Comparison of ENCODE assay signal across 1 cellular context in genomic region chr14:34714320-34715107, GRCh38.
TF ChIP-seq lines count a peak whose summit lies in the region.

TSS of gene CFL2 (minus strand) at chr14:34714593. CDS start at chr14:34714540, 53 bp downstream.

TF ChIP-seq in HepG2, 621 proteins besides CTCF, POLR2A, EP300 and RAD21 (continued from another document and continues in another):
- TF ChIP-seq ZBTB39 (CRISPR knock-in tag; IDR thresholded peaks at IDR 0.05) (no peak), ZZZ3 (CRISPR knock-in tag; IDR thresholded peaks at IDR 0.05; ENCODE audit: borderline replicate concordance) (peak; percentile 72), ARID4A (CRISPR knock-in tag; IDR thresholded peaks at IDR 0.05; ENCODE audit: borderline replicate concordance) (peak; percentile 86), FOXP4 (CRISPR knock-in tag; IDR thresholded peaks at IDR 0.05) (peak; percentile 39; the same call in 1 of the 2 replicates), ZNF780A (CRISPR knock-in tag; IDR thresholded peaks at IDR 0.05) (no peak), RAD51 (IDR thresholded peaks at IDR 0.05; ENCODE audit: borderline replicate concordance) (no peak; the same call in 1 of the 2 replicates), ZXDC (CRISPR knock-in tag; IDR thresholded peaks at IDR 0.05) (no peak; the same call in 1 of the 2 replicates), RERE (CRISPR knock-in tag; IDR thresholded peaks at IDR 0.05; ENCODE audit: low read depth) (0 out of 2 replicates have a peak, but pooled peaks have one; percentile 7), SAFB2 (CRISPR knock-in tag; IDR thresholded peaks at IDR 0.05; ENCODE audit: borderline replicate concordance, low read depth) (peak; percentile 98), NPAS2 (CRISPR knock-in tag; IDR thresholded peaks at IDR 0.05; ENCODE audit: borderline replicate concordance) (no peak), TFDP2 (CRISPR knock-in tag; IDR thresholded peaks at IDR 0.05) (no peak), HOMEZ (CRISPR knock-in tag; IDR thresholded peaks at IDR 0.05; ENCODE audit: low read depth) (peak; percentile 68), PHF5A (CRISPR knock-in tag; IDR thresholded peaks at IDR 0.05; ENCODE audit: low read depth, unreplicated experiment) (no peak), THAP9 (CRISPR knock-in tag; IDR thresholded peaks at IDR 0.05; ENCODE audit: borderline replicate concordance) (peak; percentile 71; the same call in 1 of the 2 replicates), ZNF652 (CRISPR knock-in tag; IDR thresholded peaks at IDR 0.05; ENCODE audit: borderline replicate concordance, low read depth) (no peak), HMGXB4 (CRISPR knock-in tag; IDR thresholded peaks at IDR 0.05; ENCODE audit: borderline replicate concordance in 1 of 2, low read depth in 1 of 2) (peak; percentile 87 to 96; a peak in 3 of 4 replicates)
